In the genomic region with DNA sequence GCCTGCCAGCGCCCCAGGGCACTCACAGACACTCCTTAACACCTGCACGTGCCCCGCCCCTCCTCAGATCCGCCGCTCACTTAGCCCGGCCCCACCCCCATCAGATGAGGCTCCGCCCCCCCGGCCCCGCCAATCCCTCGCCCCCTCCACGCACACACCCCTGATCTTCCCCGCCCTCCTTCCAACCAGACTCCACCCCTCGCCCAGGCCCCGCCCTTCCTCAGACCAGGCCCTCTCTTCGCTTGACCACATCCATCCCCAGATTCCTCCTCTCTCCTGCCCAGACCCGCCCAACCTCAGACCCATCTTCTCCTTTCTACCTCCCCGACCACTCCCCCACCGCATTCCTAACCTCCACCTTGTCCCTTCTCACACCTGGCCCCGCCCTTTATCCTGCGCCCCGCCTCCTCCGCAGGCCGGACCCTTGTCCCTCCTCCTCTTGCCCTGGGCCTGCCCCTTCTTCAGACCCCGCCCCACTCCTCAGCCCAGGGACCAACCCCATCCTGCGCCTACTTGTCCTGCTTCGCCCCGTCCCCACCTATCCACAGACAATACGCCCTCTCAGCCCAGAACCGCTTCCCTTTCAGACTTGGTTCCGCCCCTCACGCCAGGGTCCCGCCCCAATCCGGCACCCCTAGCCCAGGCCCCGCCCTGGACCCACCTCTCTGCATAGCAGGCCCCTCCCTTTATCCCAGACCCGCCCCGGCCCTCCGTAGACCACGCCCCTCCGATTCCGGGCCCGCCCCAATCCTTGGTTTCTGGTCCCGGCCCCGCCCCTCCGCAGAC, we compare ENCODE assay signal across 8 cellular contexts. TPM values are rescaled to one million over a fixed set of nuclear protein-coding genes. Genes with fewer than 3 reads are reported as not detected.
A peak's percentile ranks its signal among the peaks of the same experiment; 100 is the strongest.
DNase-seq lines count a peak whose midpoint lies in the region; ATAC-seq and TF ChIP-seq lines count a peak whose summit lies in the region.

No MANE protein-coding gene starts in this region.

- no peaks in the 10 kb centered on the region for H3F3A ChIP-seq in GM23338 (replicated peaks; ENCODE audit: low read depth)

- H4K20me1 ChIP-seq in GM23338 (replicated peaks; ENCODE audit: insufficient read depth) = peaks cover 3% of the 10 kb centered on the region; the same call in 1 of the 2 replicates

- peak overlapping the region; percentile 66 for H3K4me2 ChIP-seq in GM23338

- DNase-seq in DMS79 (lab: John Stamatoyannopoulos, UW) (peak; percentile 95), GM23338 (ENCODE audit: low spot score) (peak; percentile 98), Kasumi-1 (lab: John Stamatoyannopoulos, UW) (peak; percentile 96), RPMI7951 (ENCODE audit: low read depth) (peak; percentile 90), fibroblast of peridontal ligament (ENCODE audit: extremely low read depth) (peak; percentile 88)
- peak; percentile 97 to 100 (median 98) for DNase-seq in naive thymus-derived CD8-positive, alpha-beta T cell

- peaks cover 7% of the 10 kb centered on the region for H3K27me3 Mint-ChIP-seq in GM23338 (ENCODE audit: insufficient read depth, low read depth, poor library complexity)
- peaks cover 4% of the 10 kb centered on the region for H3K27me3 Mint-ChIP-seq in activated T-helper 17 cell treated with anti-CD3 and anti-CD28 coated beads, Interleukin-2, amount 50 U/mL, for 72 hours
- H3K27me3 Mint-ChIP-seq in naive thymus-derived CD8-positive, alpha-beta T cell = peaks cover 0 to 3% (median 0%) of the 10 kb centered on the region in 5 donors
- no peaks in the 10 kb centered on the region for H3K27me3 Mint-ChIP-seq in stimulated activated memory B cell treated with anti-CD40 and anti-IgM and Interleukin-4, amounts not matched to agents 10 μg/mL and 1 μg/mL and 100 μg/mL, for 72 hours

- H3K27ac ChIP-seq in GM23338 (ENCODE audit: low read depth) = peak overlapping the region; percentile 89

- ATAC-seq in GM23338 = peak; percentile 87
- ATAC-seq in activated T-helper 17 cell treated with anti-CD3 and anti-CD28 coated beads, Interleukin-2, amount 50 U/mL, for 72 hours (replicated peaks) = peak; percentile 91
- peak; percentile 88 to 89 for ATAC-seq in naive thymus-derived CD8-positive, alpha-beta T cell
- peak; percentile 94 for ATAC-seq in stimulated activated memory B cell treated with anti-CD40 and anti-IgM and Interleukin-4, amounts not matched to agents 10 μg/mL and 1 μg/mL and 100 μg/mL, for 72 hours

- peaks cover 17% of the 10 kb centered on the region for H3K79me2 ChIP-seq in GM23338 (replicated peaks; ENCODE audit: insufficient read depth)

- H3K4me1 Mint-ChIP-seq in GM23338 = peaks cover 11% of the 10 kb centered on the region
- peaks cover 6% of the 10 kb centered on the region for H3K4me1 Mint-ChIP-seq in activated T-helper 17 cell treated with anti-CD3 and anti-CD28 coated beads, Interleukin-2, amount 50 U/mL, for 72 hours
- peaks cover 9 to 39% (median 33%) of the 10 kb centered on the region in 4 donors for H3K4me1 Mint-ChIP-seq in naive thymus-derived CD8-positive, alpha-beta T cell
- peaks cover 32% of the 10 kb centered on the region for H3K4me1 Mint-ChIP-seq in stimulated activated memory B cell treated with anti-CD40 and anti-IgM and Interleukin-4, amounts not matched to agents 10 μg/mL and 1 μg/mL and 100 μg/mL, for 72 hours

- POLR2A ChIA-PET in naive thymus-derived CD8-positive, alpha-beta T cell (lab: Charles Lee) = no interaction called here

- H3K4me1 ChIP-seq in GM23338 (ENCODE audit: insufficient read depth) = peaks cover 17% of the 10 kb centered on the region

- peak overlapping the region; percentile 88 for H3K4me3 Mint-ChIP-seq in GM23338
- H3K4me3 Mint-ChIP-seq in activated T-helper 17 cell treated with anti-CD3 and anti-CD28 coated beads, Interleukin-2, amount 50 U/mL, for 72 hours = peak overlapping the region; percentile 79
- H3K4me3 Mint-ChIP-seq in naive thymus-derived CD8-positive, alpha-beta T cell = peak overlapping the region; percentile 80 to 96 (median 90)
- H3K4me3 Mint-ChIP-seq in stimulated activated memory B cell treated with anti-CD40 and anti-IgM and Interleukin-4, amounts not matched to agents 10 μg/mL and 1 μg/mL and 100 μg/mL, for 72 hours = peak overlapping the region; percentile 87

- peak overlapping the region; percentile 96 for H2AFZ ChIP-seq in GM23338

- peaks cover 14% of the 10 kb centered on the region for H3K27me3 ChIP-seq in GM23338 (ENCODE audit: insufficient read depth)

- no peaks in the 10 kb centered on the region for H3K9me3 Mint-ChIP-seq in GM23338
- no peaks in the 10 kb centered on the region for H3K9me3 Mint-ChIP-seq in activated T-helper 17 cell treated with anti-CD3 and anti-CD28 coated beads, Interleukin-2, amount 50 U/mL, for 72 hours
- H3K9me3 Mint-ChIP-seq in naive thymus-derived CD8-positive, alpha-beta T cell = no peaks in the 10 kb centered on the region
- no peaks in the 10 kb centered on the region for H3K9me3 Mint-ChIP-seq in stimulated activated memory B cell treated with anti-CD40 and anti-IgM and Interleukin-4, amounts not matched to agents 10 μg/mL and 1 μg/mL and 100 μg/mL, for 72 hours

- H3K27ac Mint-ChIP-seq in GM23338 = peak overlapping the region; percentile 74
- peak overlapping the region; percentile 72 for H3K27ac Mint-ChIP-seq in activated T-helper 17 cell treated with anti-CD3 and anti-CD28 coated beads, Interleukin-2, amount 50 U/mL, for 72 hours
- H3K27ac Mint-ChIP-seq in naive thymus-derived CD8-positive, alpha-beta T cell = peak overlapping the region; percentile 53 to 96 (median 89)
- H3K27ac Mint-ChIP-seq in stimulated activated memory B cell treated with anti-CD40 and anti-IgM and Interleukin-4, amounts not matched to agents 10 μg/mL and 1 μg/mL and 100 μg/mL, for 72 hours = peak overlapping the region; percentile 79

- TF ChIP-seq CTCF in GM23338 (conservative IDR thresholded peaks at IDR 0.05; ENCODE audit: low read depth in 2 of 2) = no peak

- no peaks in the 10 kb centered on the region for H3K36me3 Mint-ChIP-seq in GM23338 (ENCODE audit: low read depth)
- no peaks in the 10 kb centered on the region for H3K36me3 Mint-ChIP-seq in activated T-helper 17 cell treated with anti-CD3 and anti-CD28 coated beads, Interleukin-2, amount 50 U/mL, for 72 hours (ENCODE audit: low read depth)
- H3K36me3 Mint-ChIP-seq in naive thymus-derived CD8-positive, alpha-beta T cell = no peaks in the 10 kb centered on the region
- H3K36me3 Mint-ChIP-seq in stimulated activated memory B cell treated with anti-CD40 and anti-IgM and Interleukin-4, amounts not matched to agents 10 μg/mL and 1 μg/mL and 100 μg/mL, for 72 hours = no peaks in the 10 kb centered on the region

- no peaks in the 10 kb centered on the region for H3K9me2 ChIP-seq in GM23338 (ENCODE audit: insufficient read depth)

- H3K36me3 ChIP-seq in GM23338 (ENCODE audit: insufficient read depth) = no peaks in the 10 kb centered on the region

- H3K4me3 ChIP-seq in GM23338 = peak overlapping the region; percentile 89

TF ChIP-seq in GM23338, 12 proteins besides CTCF, POLR2A, EP300 and RAD21 (continues in another document):
- TF ChIP-seq, protein P1, sequence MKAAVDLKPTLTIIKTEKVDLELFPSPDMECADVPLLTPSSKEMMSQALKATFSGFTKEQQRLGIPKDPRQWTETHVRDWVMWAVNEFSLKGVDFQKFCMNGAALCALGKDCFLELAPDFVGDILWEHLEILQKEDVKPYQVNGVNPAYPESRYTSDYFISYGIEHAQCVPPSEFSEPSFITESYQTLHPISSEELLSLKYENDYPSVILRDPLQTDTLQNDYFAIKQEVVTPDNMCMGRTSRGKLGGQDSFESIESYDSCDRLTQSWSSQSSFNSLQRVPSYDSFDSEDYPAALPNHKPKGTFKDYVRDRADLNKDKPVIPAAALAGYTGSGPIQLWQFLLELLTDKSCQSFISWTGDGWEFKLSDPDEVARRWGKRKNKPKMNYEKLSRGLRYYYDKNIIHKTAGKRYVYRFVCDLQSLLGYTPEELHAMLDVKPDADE (IDR thresholded peaks at IDR 0.05) = no peak

RNA-seq across cellular contexts. Expression of gene KLHL26, which starts 0.5 kb away (rescaled TPM):
- 11.2 and 13.7 TPM in 2 replicates for total RNA-seq in GM23338 (2014; rRNA removed; shearing (Covaris generic))
- polyA plus RNA-seq in GM23338 (2016; fragmentation: Nextera tagmentation; extraction: Ambion mirVana) = 3.6 and 6.4 TPM in 2 replicates
- total RNA-seq in RPMI7951 (2014; rRNA removed; shearing (Covaris generic)) = 3.0 and 7.5 TPM in 2 replicates
- 10 to 100 TPM; 10.6 to 11.4 TPM for total RNA-seq in activated T-helper 17 cell treated with anti-CD3 and anti-CD28 coated beads, Interleukin-2, amount 50 U/mL, for 72 hours
- total RNA-seq in naive thymus-derived CD8-positive, alpha-beta T cell = 10 to 100 TPM; 12.1 to 13.9 TPM
- 1 to 10 TPM; 3.3 to 5.7 (median 5.3) TPM for polyA plus RNA-seq in naive thymus-derived CD8-positive, alpha-beta T cell

RNA-seq across cellular contexts. Expression of gene TMEM59L, which starts 23.7 kb away (rescaled TPM):
- 6.8 and 9.8 TPM in 2 replicates for total RNA-seq in GM23338 (2014; rRNA removed; shearing (Covaris generic))
- polyA plus RNA-seq in GM23338 (2016; fragmentation: Nextera tagmentation; extraction: Ambion mirVana) = 15.7 and 16.2 TPM in 2 replicates
- total RNA-seq in RPMI7951 (2014; rRNA removed; shearing (Covaris generic)) = not detected in 2 replicates
- total RNA-seq in activated T-helper 17 cell treated with anti-CD3 and anti-CD28 coated beads, Interleukin-2, amount 50 U/mL, for 72 hours = under 1 TPM in 1 of 2 donors, not detected in 1; 0.48 TPM
- not detected for total RNA-seq in naive thymus-derived CD8-positive, alpha-beta T cell
- polyA plus RNA-seq in naive thymus-derived CD8-positive, alpha-beta T cell = under 1 TPM in 2 of 3 donors, not detected in 1; 0.09 to 0.27 TPM

RNA-seq across cellular contexts. Expression of gene CRLF1, which starts 29.8 kb away (rescaled TPM):
- total RNA-seq in GM23338 (2014; rRNA removed; shearing (Covaris generic)) = 17.1 and 18.1 TPM in 2 replicates
- polyA plus RNA-seq in GM23338 (2016; fragmentation: Nextera tagmentation; extraction: Ambion mirVana) = 19.7 and 22.9 TPM in 2 replicates
- 2.0 and 2.8 TPM in 2 replicates for total RNA-seq in RPMI7951 (2014; rRNA removed; shearing (Covaris generic))
- total RNA-seq in activated T-helper 17 cell treated with anti-CD3 and anti-CD28 coated beads, Interleukin-2, amount 50 U/mL, for 72 hours = not detected
- not detected for total RNA-seq in naive thymus-derived CD8-positive, alpha-beta T cell
- polyA plus RNA-seq in naive thymus-derived CD8-positive, alpha-beta T cell = 1 to 10 TPM in 1 of 3 donors, under 1 TPM in 1, not detected in 1; 0.55 to 1.1 TPM

RNA-seq across cellular contexts. Expression of gene CRTC1, which starts 47.1 kb away (rescaled TPM):
- total RNA-seq in GM23338 (2014; rRNA removed; shearing (Covaris generic)) = 5.4 and 7.1 TPM in 2 replicates
- 6.7 and 8.4 TPM in 2 replicates for polyA plus RNA-seq in GM23338 (2016; fragmentation: Nextera tagmentation; extraction: Ambion mirVana)
- total RNA-seq in RPMI7951 (2014; rRNA removed; shearing (Covaris generic)) = 2.2 and 2.9 TPM in 2 replicates
- total RNA-seq in activated T-helper 17 cell treated with anti-CD3 and anti-CD28 coated beads, Interleukin-2, amount 50 U/mL, for 72 hours = 10 to 100 TPM in 1 of 2 donors, 1 to 10 TPM in 1; 7.8 to 13.6 TPM
- total RNA-seq in naive thymus-derived CD8-positive, alpha-beta T cell = 10 to 100 TPM; 24.2 to 25.7 TPM
- polyA plus RNA-seq in naive thymus-derived CD8-positive, alpha-beta T cell = 1 to 10 TPM; 1.2 to 2.0 (median 1.9) TPM

RNA-seq across cellular contexts. Expression of gene REX1BD, which starts 47.8 kb away (rescaled TPM):
- 121 and 124 TPM in 2 replicates for total RNA-seq in GM23338 (2014; rRNA removed; shearing (Covaris generic))
- 135 and 138 TPM in 2 replicates for polyA plus RNA-seq in GM23338 (2016; fragmentation: Nextera tagmentation; extraction: Ambion mirVana)
- total RNA-seq in RPMI7951 (2014; rRNA removed; shearing (Covaris generic)) = 84.0 and 117 TPM in 2 replicates
- 10 to 100 TPM; 36.3 to 46.6 TPM for total RNA-seq in activated T-helper 17 cell treated with anti-CD3 and anti-CD28 coated beads, Interleukin-2, amount 50 U/mL, for 72 hours
- total RNA-seq in naive thymus-derived CD8-positive, alpha-beta T cell = 100 to 1,000 TPM; 138 to 165 TPM
- 100 to 1,000 TPM; 165 to 196 (median 176) TPM for polyA plus RNA-seq in naive thymus-derived CD8-positive, alpha-beta T cell

Comparison
In these comparisons a context has a peak if more than half of its experiments do, and no peak if none do; other contexts are left out.
1. Peak in every context shown above with its lines: DNase-seq, ATAC-seq, H3K4me3 ChIP-seq and H3K27ac ChIP-seq.